Comparison of ENCODE assay signal across 9 cellular contexts in the genomic region with DNA sequence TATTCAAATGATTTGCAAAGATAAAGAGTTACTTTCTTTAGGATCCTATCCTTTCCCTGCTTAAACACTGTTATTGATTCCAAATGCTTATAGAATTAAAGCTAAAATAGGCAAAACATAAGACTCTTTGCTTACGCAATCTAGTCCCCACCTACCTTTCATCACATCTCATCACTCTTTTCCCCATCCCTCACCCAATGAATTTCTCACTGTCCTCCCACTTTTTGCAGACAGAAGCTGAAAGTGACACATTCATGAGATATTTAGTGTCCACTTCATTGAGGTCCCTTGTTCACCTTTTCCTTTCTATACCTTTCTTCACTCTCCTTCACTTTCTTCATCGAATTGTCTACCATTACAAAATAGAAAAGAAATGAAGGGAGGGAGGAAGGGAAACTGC. TPM values are rescaled to one million over a fixed set of nuclear protein-coding genes. Genes with fewer than 3 reads are reported as not detected.
A peak's percentile ranks its signal among the peaks of the same experiment; 100 is the strongest.
DNase-seq lines count a peak whose midpoint lies in the region; ATAC-seq and TF ChIP-seq lines count a peak whose summit lies in the region.
"Had no signal": no experiment of that assay in that cellular context is flagged by ENCODE, and none has a peak within 500 bp of the region (broad histone marks: within the 10 kb centered on the region; RNA-seq: fewer than 3 reads in every experiment).

No MANE protein-coding gene starts in this region.

- TF ChIP-seq CTCF in Calu3 (IDR thresholded peaks at IDR 0.05; ENCODE audit: unreplicated experiment) (no peak), body of pancreas (IDR thresholded peaks at IDR 0.05) (no peak), nephron progenitor cell (IDR thresholded peaks at IDR 0.05) (no peak)

- H3K4me1 ChIP-seq in body of pancreas = no peaks in the 10 kb centered on the region
- no peaks in the 10 kb centered on the region for H3K4me1 ChIP-seq in aorta (ENCODE audit: control insufficient read depth in 1 of 2, insufficient read depth in 2 of 2, low read length in 2 of 2)

- H3K9me3 ChIP-seq in body of pancreas (no peaks in the 10 kb centered on the region), aorta (ENCODE audit: control insufficient read depth, low read length) (no peaks in the 10 kb centered on the region)

- CTCF ChIA-PET in Calu3 (lab: Charles Lee) = no interaction called here

- H3K4me3 Mint-ChIP-seq in Calu3 (ENCODE audit: low read depth, unreplicated experiment) (peak overlapping the region; percentile 93), nephron progenitor cell (peak overlapping the region; percentile 94)

- BruUV-seq in Calu3 (replicated peaks; lab: Mats Ljungman, UMichigan) = no TSS peak

- WGBS in body of pancreas, 2 donors = 35 to 38% methylated on average over 2 of the region's 2 CpGs
- WGBS in aorta, 2 donors = 28 to 51% methylated on average over 2 of the region's 2 CpGs

- no peak for ATAC-seq in body of pancreas
- no peak for ATAC-seq in HG02759 (IDR thresholded peaks at IDR 0.05; ENCODE audit: unreplicated experiment)
- no peak for ATAC-seq in aorta (ENCODE audit: low FRiP score)
- no peak for ATAC-seq in HG03378 (IDR thresholded peaks at IDR 0.05; ENCODE audit: unreplicated experiment)

- H3K4me1 Mint-ChIP-seq in Calu3 (ENCODE audit: low read depth, unreplicated experiment) (peaks cover 9% of the 10 kb centered on the region), nephron progenitor cell (peaks cover 23% of the 10 kb centered on the region)

- H3K27ac Mint-ChIP-seq in Calu3 (ENCODE audit: unreplicated experiment) (peak overlapping the region; percentile 78), nephron progenitor cell (no peak overlapping the region)

- H3K36me3 ChIP-seq in body of pancreas (replicated peaks in 1 of 2; ENCODE audit: insufficient read depth in 1 of 2, low read depth in 2 of 2) (no peaks in the 10 kb centered on the region), aorta (ENCODE audit: control insufficient read depth in 1 of 2, insufficient read depth in 2 of 2, low read length in 1 of 2) (no peaks in the 10 kb centered on the region)

- TF ChIP-seq POLR2A in body of pancreas (IDR thresholded peaks at IDR 0.05) = no peak

- intact Hi-C loops in Calu3 (cut with micrococcal nuclease; ENCODE audit: unreplicated experiment) = no loop called here
- intact Hi-C loops in body of pancreas (cut with DNase I) = no loop called here
- intact Hi-C loops in aorta (cut with DNase I) = no loop called here

- DNase-seq in Calu3 = no peak
- DNase-seq in Jurkat, Clone E6-1 (ENCODE audit: low read depth, low spot score) = no peak
- DNase-seq in body of pancreas = no peak
- DNase-seq in nephron progenitor cell = no peak
- DNase-seq in dedifferentiated amniotic fluid mesenchymal stem cell (ENCODE audit: extremely low spot score) = no peak
- no peak for DNase-seq in aorta

- no peaks in the 10 kb centered on the region for H3K9me3 Mint-ChIP-seq in Calu3 (ENCODE audit: low read depth, unreplicated experiment)
- H3K9me3 Mint-ChIP-seq in nephron progenitor cell = peaks cover 27% of the 10 kb centered on the region

- no peaks in the 10 kb centered on the region for H3K27me3 Mint-ChIP-seq in Calu3 (ENCODE audit: unreplicated experiment)
- no peaks in the 10 kb centered on the region for H3K27me3 Mint-ChIP-seq in nephron progenitor cell (ENCODE audit: low read depth, poor library complexity)

- H3K27me3 ChIP-seq in body of pancreas (no peaks in the 10 kb centered on the region), aorta (ENCODE audit: control insufficient read depth in 1 of 2, insufficient read depth in 2 of 2, low read length in 1 of 2) (no peaks in the 10 kb centered on the region)

- peak overlapping the region; percentile 79 for H3K4me3 ChIP-seq in Jurkat, Clone E6-1 (ENCODE audit: low read length)
- H3K4me3 ChIP-seq in body of pancreas (no peak overlapping the region), aorta (ENCODE audit: low read length in 2 of 2) (no peak overlapping the region)

- H3K36me3 Mint-ChIP-seq in Calu3 (ENCODE audit: insufficient read depth, unreplicated experiment) = peaks cover 19% of the 10 kb centered on the region
- peaks cover 6% of the 10 kb centered on the region for H3K36me3 Mint-ChIP-seq in nephron progenitor cell (ENCODE audit: low read depth)

- H3K27ac ChIP-seq in body of pancreas (peak overlapping the region in 3 of 4 donors; percentile 76 to 83 (median 78)), aorta (ENCODE audit: low read depth in 1 of 2, low read length in 2 of 2) (no peak overlapping the region)

RNA-seq across cellular contexts. Expression of gene SATL1, which starts 0.4 kb away (rescaled TPM):
- total RNA-seq in Calu3 (2022) (0.10 TPM in 1 of 2 replicates, not detected in the other), body of pancreas (not detected), aorta (not detected)
- polyA plus RNA-seq in Jurkat, Clone E6-1 (2012; ENCODE audit: insufficient read depth, insufficient read length) = not detected
- not detected for polyA plus RNA-seq in aorta
- total RNA-seq: LHCN-M2 had no signal

RNA-seq across cellular contexts. Expression of gene ZNF711, which starts 0.6 kb away (rescaled TPM):
- total RNA-seq in Calu3 (2022) = 6.0 and 8.0 TPM in 2 replicates
- 13.0 TPM for polyA plus RNA-seq in Jurkat, Clone E6-1 (2012; ENCODE audit: insufficient read depth, insufficient read length)
- total RNA-seq in body of pancreas = 1 to 10 TPM; 4.7 to 5.6 TPM
- total RNA-seq in aorta = 1 to 10 TPM; 3.6 to 5.2 TPM
- 1 to 10 TPM; 1.0 to 6.8 TPM for polyA plus RNA-seq in aorta

Comparison
In these comparisons a context has a peak if more than half of its experiments do, and no peak if none do; other contexts are left out.
1. H3K27ac ChIP-seq: peak in body of pancreas (3 of 4); none in aorta (0 of 2).